Comparison of ENCODE assay signal across 14 cellular contexts in the genomic region with DNA sequence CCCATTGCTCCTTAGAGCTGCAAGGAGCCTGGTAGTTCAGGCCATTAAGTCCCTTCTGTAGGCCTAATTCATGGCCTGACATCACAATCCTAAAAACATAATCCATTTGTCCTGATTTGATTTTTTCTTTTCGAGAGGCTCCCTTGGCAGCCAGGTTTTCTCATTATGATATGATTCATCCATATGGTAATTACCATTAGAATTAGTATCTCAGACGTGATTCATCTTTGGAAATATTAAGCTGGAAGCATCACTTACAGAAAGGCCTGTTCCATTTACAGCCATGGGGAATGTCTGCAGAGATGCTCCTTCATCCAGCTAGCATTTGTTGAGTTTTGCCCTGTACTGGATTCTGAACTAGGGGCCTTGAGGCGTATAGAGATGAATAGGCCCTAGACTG.
"Had no signal": no experiment of that assay in that cellular context is flagged by ENCODE, and none has a peak within 500 bp of the region (broad histone marks: within the 10 kb centered on the region; RNA-seq: fewer than 3 reads in every experiment).

No MANE protein-coding gene starts in this region.

- ATAC-seq: activated T-helper 17 cell treated with anti-CD3 and anti-CD28 coated beads, Interleukin-2, amount 50 U/mL, for 72 hours; body of pancreas; psoas muscle; sciatic nerve; stimulated activated naive CD8-positive, alpha-beta T cell treated with anti-CD3 and anti-CD28 coated beads, Interleukin-15, Interleukin-2, amounts not matched to agents 100 U/mL and 50 U/mL, for 24 hours had no signal

- H3K27ac ChIP-seq: psoas muscle had no signal

- H3K4me1 ChIP-seq: psoas muscle had no signal

- H3K36me3 ChIP-seq: upper lobe of left lung had no signal

- H3K4me3 ChIP-seq: body of pancreas, psoas muscle, upper lobe of left lung had no signal

- DNase-seq: activated CD4-positive, alpha-beta T cell treated with anti-CD3 and anti-CD28 coated beads, Interleukin-2, amount 10 ng/mL, durations not matched to agents 7 days and 5 days; activated CD4-positive, CD25-positive, alpha-beta regulatory T cell; activated CD8-positive, alpha-beta memory T cell treated with anti-CD3 and anti-CD28 coated beads for 24 hours; activated naive CD4-positive, alpha-beta T cell treated with anti-CD3 and anti-CD28 coated beads, Interleukin-2, amount 10 ng/mL, durations not matched to agents 7 days and 5 days; body of pancreas; effector memory CD4-positive, alpha-beta T cell; occipital lobe; psoas muscle; stimulated activated CD4-positive, alpha-beta T cell treated with anti-CD3 and anti-CD28 coated beads, Interleukin-4, amount 100 ng/mL, for 1 hour; stimulated activated CD8-positive, alpha-beta memory T cell treated with anti-CD3 and anti-CD28 coated beads, Interleukin-4, amount 100 ng/mL, for 48 hours; stimulated activated naive CD8-positive, alpha-beta T cell treated with anti-CD3 and anti-CD28 coated beads, Interleukin-15, Interleukin-2, amounts not matched to agents 100 U/mL and 50 U/mL, for 24 hours; upper lobe of left lung had no signal

- H3K27me3 ChIP-seq: body of pancreas, upper lobe of left lung had no signal

- H3K9me3 ChIP-seq: body of pancreas, psoas muscle, upper lobe of left lung had no signal
